In the genomic region with DNA sequence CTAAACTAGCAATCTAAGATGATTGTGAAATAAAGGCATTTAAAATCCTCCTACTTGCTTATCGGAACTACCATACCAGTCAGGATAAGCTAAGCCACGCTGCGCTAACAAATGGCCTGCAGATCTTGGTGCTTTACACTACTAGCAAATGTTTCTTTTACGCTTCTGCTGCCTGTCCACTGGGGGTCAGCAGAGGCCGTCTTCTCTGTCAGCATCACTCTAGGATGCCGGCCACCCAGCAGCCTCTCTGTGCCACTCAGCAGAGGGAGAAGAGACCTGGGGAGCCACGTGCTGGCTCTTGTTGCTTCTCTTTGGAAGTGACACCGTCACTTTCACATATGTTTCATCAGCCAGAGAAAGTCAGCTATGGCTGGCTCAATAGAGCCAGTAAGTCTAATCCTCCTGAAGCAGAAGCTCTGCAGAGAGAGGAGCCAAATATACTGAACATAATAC, we compare ENCODE assay signal across 1 cellular context.
TF ChIP-seq lines count a peak whose summit lies in the region.

No MANE protein-coding gene starts in this region.

TF ChIP-seq in A549, 52 proteins besides CTCF, POLR2A, EP300 and RAD21 (continued from another document):
- TF ChIP-seq, protein P1, sequence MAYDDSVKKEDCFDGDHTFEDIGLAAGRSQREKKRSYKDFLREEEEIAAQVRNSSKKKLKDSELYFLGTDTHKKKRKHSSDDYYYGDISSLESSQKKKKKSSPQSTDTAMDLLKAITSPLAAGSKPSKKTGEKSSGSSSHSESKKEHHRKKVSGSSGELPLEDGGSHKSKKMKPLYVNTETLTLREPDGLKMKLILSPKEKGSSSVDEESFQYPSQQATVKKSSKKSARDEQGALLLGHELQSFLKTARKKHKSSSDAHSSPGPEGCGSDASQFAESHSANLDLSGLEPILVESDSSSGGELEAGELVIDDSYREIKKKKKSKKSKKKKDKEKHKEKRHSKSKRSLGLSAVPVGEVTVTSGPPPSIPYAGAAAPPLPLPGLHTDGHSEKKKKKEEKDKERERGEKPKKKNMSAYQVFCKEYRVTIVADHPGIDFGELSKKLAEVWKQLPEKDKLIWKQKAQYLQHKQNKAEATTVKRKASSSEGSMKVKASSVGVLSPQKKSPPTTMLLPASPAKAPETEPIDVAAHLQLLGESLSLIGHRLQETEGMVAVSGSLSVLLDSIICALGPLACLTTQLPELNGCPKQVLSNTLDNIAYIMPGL (CRISPR knock-in tag; IDR thresholded peaks at IDR 0.05; ENCODE audit: borderline replicate concordance), result no peak
